ENCODE assay signal across 9 cellular contexts in the genomic region with DNA sequence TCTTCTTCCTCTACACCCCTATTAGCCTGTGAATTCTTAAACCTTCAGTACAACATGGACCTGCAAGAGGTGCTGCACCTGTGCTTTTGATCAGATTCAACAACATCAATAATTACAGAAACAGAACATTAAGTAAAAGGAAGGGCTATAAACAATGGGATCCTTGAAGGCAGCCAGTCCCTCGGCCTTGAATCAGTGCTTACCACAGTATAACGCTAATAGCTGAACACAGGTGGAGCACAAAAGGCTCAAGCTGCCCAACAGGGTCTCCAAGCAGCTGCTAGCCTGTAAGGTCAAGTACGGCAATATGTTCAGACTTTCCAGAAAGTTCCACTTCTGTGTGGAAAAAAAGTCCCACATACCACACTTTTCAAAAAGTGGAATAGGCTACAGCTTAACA.
A peak's percentile ranks its signal among the peaks of the same experiment; 100 is the strongest.
DNase-seq lines count a peak whose midpoint lies in the region; ATAC-seq and TF ChIP-seq lines count a peak whose summit lies in the region.
"Had no signal": no experiment of that assay in that cellular context is flagged by ENCODE, and none has a peak within 500 bp of the region (broad histone marks: within the 10 kb centered on the region; RNA-seq: fewer than 3 reads in every experiment).

No MANE protein-coding gene starts in this region.

- H3K9me3 ChIP-seq in PC-3 (ENCODE audit: low read length) (no peaks in the 10 kb centered on the region), left lung (no peaks in the 10 kb centered on the region), thyroid gland (no peaks in the 10 kb centered on the region)

- H4K20me1 ChIP-seq in PC-3 (ENCODE audit: low read length): no peaks in the 10 kb centered on the region

- no TSS peak for BruUV-seq in PC-3 (replicated peaks; lab: Mats Ljungman, UMichigan)

- no peak for TF ChIP-seq POLR2A in thyroid gland (IDR thresholded peaks at IDR 0.05)

- H3K4me3 ChIP-seq in PC-3 (ENCODE audit: low read length) (no peak overlapping the region), left lung (no peak overlapping the region), thyroid gland (replicated peaks in 1 of 3) (no peak overlapping the region)

- POLR2A ChIA-PET in PC-3 (lab: Charles Lee; ENCODE audit: unreplicated experiment): no interaction called here

- CTCF ChIA-PET in PC-3 (lab: Charles Lee): interaction anchor here (0.7 kb wide), 1 partner anchor 35 kb away, joined by 4 read pairs; no protein-coding TSS in a partner anchor

- H3K4me1 ChIP-seq in PC-3 (ENCODE audit: insufficient read depth, low read length): peaks cover 36% of the 10 kb centered on the region
- H3K4me1 ChIP-seq in left lung: peaks cover 20 to 30% of the 10 kb centered on the region in 2 donors
- peaks cover 3 to 13% of the 10 kb centered on the region in 2 donors for H3K4me1 ChIP-seq in thyroid gland

- H3K27ac ChIP-seq in PC-3 (ENCODE audit: low read length): peak overlapping the region; percentile 100
- H3K27ac ChIP-seq in left lung: peak overlapping the region; percentile 31 to 34
- H3K27ac ChIP-seq in thyroid gland: peak overlapping the region in 1 of 3 donors; percentile 44

- H3F3A ChIP-seq in PC-3 (ENCODE audit: low read length, unreplicated experiment): no peaks in the 10 kb centered on the region

- H3K27me3 ChIP-seq in PC-3 (ENCODE audit: low read length): no peaks in the 10 kb centered on the region
- no peaks in the 10 kb centered on the region for H3K27me3 ChIP-seq in left lung
- no peaks in the 10 kb centered on the region for H3K27me3 ChIP-seq in thyroid gland

- H3K36me3 ChIP-seq in PC-3 (ENCODE audit: low read depth, low read length) (no peaks in the 10 kb centered on the region), left lung (no peaks in the 10 kb centered on the region), thyroid gland (no peaks in the 10 kb centered on the region)

- intact Hi-C loops in PC-3 (cut with micrococcal nuclease) (loop anchor here (2.0 kb wide), 1 partner anchor 57 kb away; no protein-coding TSS in a partner anchor), left lung (cut with DNase I) (no loop called here), thyroid gland (cut with DNase I) (no loop called here)

- peak; percentile 10 for ATAC-seq in GM21786 (IDR thresholded peaks at IDR 0.05; ENCODE audit: unreplicated experiment)
- no peak for ATAC-seq in PC-3
- ATAC-seq in left lung: peak; percentile 33

- no peaks in the 10 kb centered on the region for H3K9me2 ChIP-seq in PC-3 (replicated peaks; ENCODE audit: low read length)

- DNase-seq in EH (ENCODE audit: low read depth): peak; percentile 28
- DNase-seq in PC-3: no peak
- no peak for DNase-seq in left lung
- no peak for DNase-seq in NAMALWA (ENCODE audit: low spot score)
- no peak for DNase-seq in putamen (ENCODE audit: low spot score)
- no peak for DNase-seq in NOMO-1 (lab: John Stamatoyannopoulos, UW; ENCODE audit: unreplicated experiment in 2 of 2)
- DNase-seq in thyroid gland: no peak
- DNase-seq: SIG-M5 had no signal

- no peaks in the 10 kb centered on the region for H3K79me2 ChIP-seq in PC-3 (ENCODE audit: low read length)

- no peak overlapping the region for H2AFZ ChIP-seq in PC-3 (ENCODE audit: low read length)

- H3K4me2 ChIP-seq in PC-3 (ENCODE audit: low read length): peak overlapping the region; percentile 16; the same call in 1 of the 2 replicates

- 45 to 46% methylated on average over 3 of the region's 3 CpGs for WGBS in thyroid gland, 2 donors

- peak overlapping the region; percentile 95 for H3K9ac ChIP-seq in PC-3 (ENCODE audit: low read length)

- TF ChIP-seq CTCF in PC-3 (conservative IDR thresholded peaks at IDR 0.05; ENCODE audit: low read depth, low read length) (no peak), left lung (IDR thresholded peaks at IDR 0.05) (no peak), thyroid gland (IDR thresholded peaks at IDR 0.05) (no peak)
